In genomic region chr6:26216886-26217713, GRCh38 we compare ENCODE assay signal across 8 cellular contexts.
A peak's percentile ranks its signal among the peaks of the same experiment; 100 is the strongest.
DNase-seq lines count a peak whose midpoint lies in the region; ATAC-seq and TF ChIP-seq lines count a peak whose summit lies in the region.

No MANE protein-coding gene starts in this region.

- H3K4me3 ChIP-seq in mucosa of stomach (ENCODE audit: low read length), result peak overlapping the region; percentile 61
- peak overlapping the region; percentile 75 to 87 for H3K4me3 ChIP-seq in stomach smooth muscle (ENCODE audit: low read length in 2 of 2)

- no peak overlapping the region for H3K4me3 Mint-ChIP-seq in HFFc6
- H3K4me3 Mint-ChIP-seq in activated CD4-positive, alpha-beta memory T cell treated with anti-CD3 and anti-CD28 coated beads, Interleukin-2, amount 10 ng/mL, durations not matched to agents 7 days and 5 days, result no peak overlapping the region
- no peak overlapping the region for H3K4me3 Mint-ChIP-seq in effector memory CD8-positive, alpha-beta T cell

- peaks cover 1% of the 10 kb centered on the region for H3K27me3 Mint-ChIP-seq in HFFc6 (ENCODE audit: insufficient read depth)
- no peaks in the 10 kb centered on the region for H3K27me3 Mint-ChIP-seq in activated CD4-positive, alpha-beta memory T cell treated with anti-CD3 and anti-CD28 coated beads, Interleukin-2, amount 10 ng/mL, durations not matched to agents 7 days and 5 days
- no peaks in the 10 kb centered on the region for H3K27me3 Mint-ChIP-seq in effector memory CD8-positive, alpha-beta T cell

- H3K4me1 Mint-ChIP-seq in HFFc6 (ENCODE audit: low read depth), result no peaks in the 10 kb centered on the region
- peaks cover 31% of the 10 kb centered on the region for H3K4me1 Mint-ChIP-seq in activated CD4-positive, alpha-beta memory T cell treated with anti-CD3 and anti-CD28 coated beads, Interleukin-2, amount 10 ng/mL, durations not matched to agents 7 days and 5 days
- peaks cover 0 to 3% of the 10 kb centered on the region in 2 donors for H3K4me1 Mint-ChIP-seq in effector memory CD8-positive, alpha-beta T cell (ENCODE audit: low read depth in 2 of 2)

- no peaks in the 10 kb centered on the region for H3K36me3 ChIP-seq in mucosa of stomach (ENCODE audit: control insufficient read depth, insufficient read depth, low read length)
- H3K36me3 ChIP-seq in stomach smooth muscle (ENCODE audit: control insufficient read depth in 2 of 2, insufficient read depth in 2 of 2, low read length in 2 of 2), result no peaks in the 10 kb centered on the region

- POLR2A ChIA-PET in activated CD4-positive, alpha-beta memory T cell treated with anti-CD3 and anti-CD28 coated beads, Interleukin-2, amount 10 ng/mL, durations not matched to agents 7 days and 5 days (lab: Charles Lee), result interaction anchor here (0.7 to 15.2 kb wide), 63 partner anchors 9 to 1678 kb away, joined by 3 to 833 read pairs (median 9); partner anchors contain the start of gene HMGN4

- DNase-seq in GDM1 (lab: John Stamatoyannopoulos, UW) (peak; percentile 93), HFFc6 (peak; percentile 92), NCI-H460 (ENCODE audit: extremely low read depth, low read depth) (peak; percentile 83), epidermal melanocyte (ENCODE audit: insufficient read length, low spot score) (no peak)
- peak; percentile 88 for DNase-seq in activated CD4-positive, alpha-beta memory T cell treated with anti-CD3 and anti-CD28 coated beads, Interleukin-2, amount 10 ng/mL, durations not matched to agents 7 days and 5 days
- peak; percentile 66 to 72 (median 68) for DNase-seq in effector memory CD8-positive, alpha-beta T cell

- H3K9ac ChIP-seq in mucosa of stomach (ENCODE audit: low read length) (peak overlapping the region; percentile 76), stomach smooth muscle (ENCODE audit: low read length in 2 of 2) (peak overlapping the region; percentile 68 to 93)

- TF ChIP-seq CTCF in HFFc6 (IDR thresholded peaks at IDR 0.05), result peak; percentile 72

- H3K4me1 ChIP-seq in mucosa of stomach (ENCODE audit: control insufficient read depth, insufficient read depth, low read length) (peaks cover 17% of the 10 kb centered on the region), stomach smooth muscle (ENCODE audit: control insufficient read depth, insufficient read depth, low read length) (peaks cover 12% of the 10 kb centered on the region)

- ATAC-seq in effector memory CD8-positive, alpha-beta T cell (replicated peaks), result peak; percentile 56

- H3K27ac Mint-ChIP-seq in HFFc6, result no peak overlapping the region
- H3K27ac Mint-ChIP-seq in activated CD4-positive, alpha-beta memory T cell treated with anti-CD3 and anti-CD28 coated beads, Interleukin-2, amount 10 ng/mL, durations not matched to agents 7 days and 5 days, result no peak overlapping the region
- H3K27ac Mint-ChIP-seq in effector memory CD8-positive, alpha-beta T cell, result no peak overlapping the region

- H3K9me3 ChIP-seq in mucosa of stomach (ENCODE audit: control insufficient read depth, low read length) (no peaks in the 10 kb centered on the region), stomach smooth muscle (ENCODE audit: control insufficient read depth in 2 of 2, low read length in 2 of 2) (no peaks in the 10 kb centered on the region)

- no peaks in the 10 kb centered on the region for H3K9me3 Mint-ChIP-seq in HFFc6
- H3K9me3 Mint-ChIP-seq in activated CD4-positive, alpha-beta memory T cell treated with anti-CD3 and anti-CD28 coated beads, Interleukin-2, amount 10 ng/mL, durations not matched to agents 7 days and 5 days, result no peaks in the 10 kb centered on the region
- no peaks in the 10 kb centered on the region for H3K9me3 Mint-ChIP-seq in effector memory CD8-positive, alpha-beta T cell

- no peaks in the 10 kb centered on the region for H3K36me3 Mint-ChIP-seq in HFFc6 (ENCODE audit: low read depth)
- no peaks in the 10 kb centered on the region for H3K36me3 Mint-ChIP-seq in activated CD4-positive, alpha-beta memory T cell treated with anti-CD3 and anti-CD28 coated beads, Interleukin-2, amount 10 ng/mL, durations not matched to agents 7 days and 5 days (ENCODE audit: low read depth)
- no peaks in the 10 kb centered on the region for H3K36me3 Mint-ChIP-seq in effector memory CD8-positive, alpha-beta T cell (ENCODE audit: insufficient read depth)

- CTCF ChIA-PET in activated CD4-positive, alpha-beta memory T cell treated with anti-CD3 and anti-CD28 coated beads, Interleukin-2, amount 10 ng/mL, durations not matched to agents 7 days and 5 days (lab: Charles Lee), result interaction anchor here (0.6 to 3.4 kb wide), 27 partner anchors 8 to 190 kb away, joined by 3 to 34 read pairs (median 5); a partner anchor contains a TSS

- peaks cover 9% of the 10 kb centered on the region for H3K27me3 ChIP-seq in mucosa of stomach (ENCODE audit: control insufficient read depth, insufficient read depth, low read length)
- H3K27me3 ChIP-seq in stomach smooth muscle (ENCODE audit: control insufficient read depth in 1 of 2, insufficient read depth in 2 of 2, low read length in 2 of 2), result peaks cover 0 to 4% of the 10 kb centered on the region in 2 donors

- H3K27ac ChIP-seq in stomach smooth muscle (ENCODE audit: low read length), result peak overlapping the region; percentile 94
